Comparison of ENCODE assay signal across 9 cellular contexts in the genomic region with DNA sequence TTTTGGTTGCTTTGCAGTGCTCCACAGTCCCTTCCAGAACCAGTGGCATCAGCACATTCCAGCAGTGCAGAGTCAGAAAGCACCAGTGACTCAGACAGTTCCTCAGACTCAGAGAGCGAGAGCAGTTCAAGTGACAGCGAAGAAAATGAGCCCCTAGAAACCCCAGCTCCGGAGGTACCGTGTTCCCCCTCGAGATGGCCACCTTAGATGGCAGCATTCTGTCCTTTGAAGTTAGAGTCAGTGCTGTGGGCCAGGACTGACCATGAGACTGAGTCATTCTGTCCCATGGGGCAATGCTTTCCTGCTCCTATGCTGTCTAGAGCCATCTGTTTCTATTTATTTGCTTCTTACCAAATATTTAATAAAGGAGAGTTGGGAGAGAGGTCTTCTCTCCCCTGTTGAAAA.
A peak's percentile ranks its signal among the peaks of the same experiment; 100 is the strongest.
DNase-seq lines count a peak whose midpoint lies in the region; ATAC-seq and TF ChIP-seq lines count a peak whose summit lies in the region.
"Had no signal": no experiment of that assay in that cellular context is flagged by ENCODE, and none has a peak within 500 bp of the region (broad histone marks: within the 10 kb centered on the region; RNA-seq: fewer than 3 reads in every experiment).

No MANE protein-coding gene starts in this region.

- no peak overlapping the region for H2AFZ ChIP-seq in PC-3 (ENCODE audit: low read length)

- ATAC-seq in PC-3, result peak; percentile 82
- ATAC-seq in omental fat pad (ENCODE audit: low FRiP score), result peak; percentile 68
- no peak for ATAC-seq in GM21723 (IDR thresholded peaks at IDR 0.05; ENCODE audit: unreplicated experiment)
- ATAC-seq in GM18858 (IDR thresholded peaks at IDR 0.05; ENCODE audit: unreplicated experiment), result no peak

- peak overlapping the region in 8 of 11 experiments; percentile 2 to 38 (median 11); a peak in 8 of 22 replicates for H3K27ac ChIP-seq in BLaER1 treated with 17β-estradiol and CSF1 and Interleukin-3, amounts not matched to agents 10 nM and 100 nM
- H3K27ac ChIP-seq in PC-3 (ENCODE audit: low read length), result peak overlapping the region; percentile 38
- H3K27ac ChIP-seq in WERI-Rb-1, result no peak overlapping the region

- H3K9me2 ChIP-seq in PC-3 (replicated peaks; ENCODE audit: low read length), result no peaks in the 10 kb centered on the region

- CTCF ChIA-PET in PC-3 (lab: Charles Lee), result no interaction called here

- H3K79me2 ChIP-seq in PC-3 (ENCODE audit: low read length), result no peaks in the 10 kb centered on the region

- H3K9ac ChIP-seq in BLaER1 treated with 17β-estradiol and CSF1 and Interleukin-3, amounts not matched to agents 10 nM and 100 nM, result no peak overlapping the region; a peak in 1 of 22 replicates
- no peak overlapping the region for H3K9ac ChIP-seq in PC-3 (ENCODE audit: low read length)

- H3F3A ChIP-seq in PC-3 (ENCODE audit: low read length, unreplicated experiment), result peaks cover 4% of the 10 kb centered on the region

- H3K4me2 ChIP-seq in BLaER1 treated with 17β-estradiol and CSF1 and Interleukin-3, amounts not matched to agents 10 nM and 100 nM, result peak overlapping the region in 10 of 11 experiments; percentile 24 to 73 (median 42); a peak in 18 of 22 replicates
- H3K4me2 ChIP-seq in PC-3 (ENCODE audit: low read length), result peak overlapping the region; percentile 70

- no peak for TF ChIP-seq CTCF in PC-3 (conservative IDR thresholded peaks at IDR 0.05; ENCODE audit: low read depth, low read length)
- TF ChIP-seq CTCF in epithelial cell of esophagus (IDR thresholded peaks at IDR 0.05; ENCODE audit: insufficient read depth, low read depth, low read length, missing control alignments), result no peak
- no peak for TF ChIP-seq CTCF in omental fat pad (IDR thresholded peaks at IDR 0.05)
- TF ChIP-seq CTCF in WERI-Rb-1 (IDR thresholded peaks at IDR 0.05; ENCODE audit: low read depth, low read length), result no peak

- peaks cover 73 to 99% (median 85%) of the 10 kb centered on the region in 11 experiments for H3K36me3 ChIP-seq in BLaER1 treated with 17β-estradiol and CSF1 and Interleukin-3, amounts not matched to agents 10 nM and 100 nM
- H3K36me3 ChIP-seq in PC-3 (ENCODE audit: low read depth, low read length) (peaks cover 8% of the 10 kb centered on the region), WERI-Rb-1 (peaks cover 57% of the 10 kb centered on the region)

- DNase-seq in PC-3 (peak; percentile 72), epithelial cell of esophagus (ENCODE audit: low read depth) (peak; percentile 82), omental fat pad (ENCODE audit: low spot score) (no peak), NCI-H1436 (lab: John Stamatoyannopoulos, UW) (no peak), WERI-Rb-1 (no peak)
- DNase-seq: KG1 had no signal

- no peak overlapping the region for H3K4me3 ChIP-seq in BLaER1 treated with 17β-estradiol and CSF1 and Interleukin-3, amounts not matched to agents 10 nM and 100 nM
- H3K4me3 ChIP-seq in PC-3 (ENCODE audit: low read length), result no peak overlapping the region
- H3K4me3 ChIP-seq in epithelial cell of esophagus (ENCODE audit: low read length), result no peak overlapping the region
- H3K4me3 ChIP-seq in WERI-Rb-1 (ENCODE audit: low read depth, low read length), result no peak overlapping the region

- intact Hi-C loops in PC-3 (cut with micrococcal nuclease), result no loop called here

- no peaks in the 10 kb centered on the region for H3K9me3 ChIP-seq in BLaER1 treated with 17β-estradiol and CSF1 and Interleukin-3, amounts not matched to agents 10 nM and 100 nM (replicated peaks in 1 of 11)
- H3K9me3 ChIP-seq in PC-3 (ENCODE audit: low read length) (no peaks in the 10 kb centered on the region), WERI-Rb-1 (ENCODE audit: severe bottlenecking) (no peaks in the 10 kb centered on the region)

- peaks cover 0 to 95% (median 18%) of the 10 kb centered on the region in 11 experiments; a peak in 16 of 22 replicates for H4K20me1 ChIP-seq in BLaER1 treated with 17β-estradiol and CSF1 and Interleukin-3, amounts not matched to agents 10 nM and 100 nM
- H4K20me1 ChIP-seq in PC-3 (ENCODE audit: low read length), result no peaks in the 10 kb centered on the region

- no TSS peak for BruUV-seq in PC-3 (replicated peaks; lab: Mats Ljungman, UMichigan)

- POLR2A ChIA-PET in PC-3 (lab: Charles Lee; ENCODE audit: unreplicated experiment), result no interaction called here

- H3K4me1 ChIP-seq in BLaER1 treated with 17β-estradiol and CSF1 and Interleukin-3, amounts not matched to agents 10 nM and 100 nM, result peaks cover 18 to 61% (median 32%) of the 10 kb centered on the region in 10 experiments
- H3K4me1 ChIP-seq in PC-3 (ENCODE audit: insufficient read depth, low read length), result peaks cover 34% of the 10 kb centered on the region

- H3K27me3 ChIP-seq in BLaER1 treated with 17β-estradiol and CSF1 and Interleukin-3, amounts not matched to agents 10 nM and 100 nM, result no peaks in the 10 kb centered on the region
- H3K27me3 ChIP-seq in PC-3 (ENCODE audit: low read length) (no peaks in the 10 kb centered on the region), WERI-Rb-1 (ENCODE audit: insufficient read depth, low read depth, severe bottlenecking) (no peaks in the 10 kb centered on the region)

Comparison
In these comparisons a context has a peak if more than half of its experiments do, and no peak if none do; other contexts are left out.
1. ATAC-seq: peak in PC-3 (single experiment) and omental fat pad (single experiment); none in GM21723 (single experiment) and GM18858 (single experiment).
2. DNase-seq: peak in PC-3 (single experiment) and epithelial cell of esophagus (single experiment); none in omental fat pad (single experiment), NCI-H1436 (single experiment) and WERI-Rb-1 (single experiment).